In the genomic region with DNA sequence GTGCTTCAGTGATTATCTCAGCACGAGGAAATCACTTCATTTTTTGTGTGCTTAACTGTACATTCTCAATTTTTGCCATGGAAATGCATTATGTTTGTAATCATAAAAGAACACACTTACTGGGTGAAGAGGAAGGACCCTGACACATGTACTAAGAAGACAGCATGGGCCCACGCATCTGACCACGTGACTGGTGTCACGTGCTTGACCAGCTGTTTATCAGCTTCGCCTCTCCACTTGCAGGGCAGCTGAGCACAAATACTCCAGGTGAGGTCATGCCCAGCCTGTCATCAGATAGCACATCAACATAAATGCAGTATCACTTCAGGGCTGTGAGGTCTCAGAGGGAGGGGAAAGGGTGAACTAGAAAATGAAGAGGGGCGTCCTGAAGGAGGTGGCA, we compare ENCODE assay signal across 18 cellular contexts.
"Had no signal": no experiment of that assay in that cellular context is flagged by ENCODE, and none has a peak within 500 bp of the region (broad histone marks: within the 10 kb centered on the region; RNA-seq: fewer than 3 reads in every experiment).

No MANE protein-coding gene starts in this region.

- H3K36me3 ChIP-seq: ascending aorta, breast epithelium, gastrocnemius medialis, heart right ventricle, tibial artery, uterus had no signal

- H3K27ac Mint-ChIP-seq: activated CD4-positive, alpha-beta T cell treated with anti-CD3 and anti-CD28 coated beads, Interleukin-2, amount 10 ng/mL, durations not matched to agents 7 days and 5 days; activated T-helper 1 cell treated with anti-CD3 and anti-CD28 coated beads, Interleukin-12 subunit alpha, Interleukin-12 subunit beta, Interleukin-2, Interleukin-4 antibody, amounts not matched to agents 30 ng/mL and 10 ng/mL and 1 ng/mL, durations not matched to agents 14 hours and 24 hours and 36 hours; effector memory CD8-positive, alpha-beta T cell; T-helper 2 cell treated with Interferon-gamma antibody and Interleukin-4, amounts not matched to agents 5 μg/mL and 100 μg/mL, for 36 hours had no signal

- H3K9me3 ChIP-seq: breast epithelium, gastrocnemius medialis, uterus had no signal

- H3K4me1 ChIP-seq: ascending aorta, breast epithelium, gastrocnemius medialis, heart right ventricle, parathyroid adenoma, tibial artery, uterus had no signal

- H3K4me1 Mint-ChIP-seq: activated CD4-positive, alpha-beta T cell treated with anti-CD3 and anti-CD28 coated beads, Interleukin-2, amount 10 ng/mL, durations not matched to agents 7 days and 5 days had no signal

- ATAC-seq: effector memory CD8-positive, alpha-beta T cell; gastrocnemius medialis; heart right ventricle had no signal

- H3K27ac ChIP-seq: ascending aorta, breast epithelium, gastrocnemius medialis, heart right ventricle, parathyroid adenoma, skin epidermis, tibial artery, uterus had no signal

- H3K27me3 Mint-ChIP-seq: activated CD4-positive, alpha-beta T cell treated with anti-CD3 and anti-CD28 coated beads, Interleukin-2, amount 10 ng/mL, durations not matched to agents 7 days and 5 days; effector memory CD8-positive, alpha-beta T cell had no signal

- H3K27me3 ChIP-seq: ascending aorta, breast epithelium, heart right ventricle, tibial artery, uterus had no signal

- DNase-seq: activated CD4-positive, alpha-beta T cell treated with anti-CD3 and anti-CD28 coated beads, Interleukin-2, amount 10 ng/mL, durations not matched to agents 7 days and 5 days; activated CD8-positive, alpha-beta memory T cell treated with anti-CD3 and anti-CD28 coated beads for 24 hours; dermis blood vessel endothelial cell; effector memory CD8-positive, alpha-beta T cell; gastrocnemius medialis; heart right ventricle; midbrain; stimulated activated CD4-positive, alpha-beta T cell treated with anti-CD3 and anti-CD28 coated beads, Interleukin-4, amount 100 ng/mL, for 24 hours; stimulated activated naive CD4-positive, alpha-beta T cell; uterus had no signal

- H3K4me3 ChIP-seq: ascending aorta, breast epithelium, gastrocnemius medialis, heart right ventricle, lung, skin epidermis, tibial artery, uterus had no signal

- H3K4me3 Mint-ChIP-seq: activated CD4-positive, alpha-beta T cell treated with anti-CD3 and anti-CD28 coated beads, Interleukin-2, amount 10 ng/mL, durations not matched to agents 7 days and 5 days; activated T-helper 1 cell treated with anti-CD3 and anti-CD28 coated beads, Interleukin-12 subunit alpha, Interleukin-12 subunit beta, Interleukin-2, Interleukin-4 antibody, amounts not matched to agents 30 ng/mL and 10 ng/mL and 1 ng/mL, durations not matched to agents 14 hours and 24 hours and 36 hours; effector memory CD8-positive, alpha-beta T cell; T-helper 2 cell treated with Interferon-gamma antibody and Interleukin-4, amounts not matched to agents 5 μg/mL and 100 μg/mL, for 36 hours had no signal
